ENCODE assay signal across 34 cellular contexts in genomic region chr15:42083605-42083908, GRCh38. TPM values are rescaled to one million over a fixed set of nuclear protein-coding genes. Genes with fewer than 3 reads are reported as not detected.
"Had no signal": no experiment of that assay in that cellular context is flagged by ENCODE, and none has a peak within 500 bp of the region (broad histone marks: within the 10 kb centered on the region; RNA-seq: fewer than 3 reads in every experiment).

No MANE protein-coding gene starts in this region.

- DNase-seq: activated CD4-positive, alpha-beta T cell treated with anti-CD3 and anti-CD28 coated beads for 48 hours; activated CD4-positive, alpha-beta T cell treated with anti-CD3 and anti-CD28 coated beads, Interleukin-2, amount 50 U/mL, for 48 hours; activated gamma-delta T cell treated with Interleukin-2 at 50 U/mL for 16 hours; activated naive CD8-positive, alpha-beta T cell treated with anti-CD3 and anti-CD28 coated beads, Interleukin-2, amount 50 U/mL, for 24 hours; central memory CD4-positive, alpha-beta T cell; esophagus squamous epithelium; foreskin melanocyte; heart right ventricle; left ventricle myocardium superior; midbrain; naive thymus-derived CD4-positive, alpha-beta T cell; retina; sigmoid colon; small intestine; stimulated activated CD4-positive, alpha-beta T cell treated with anti-CD3 and anti-CD28 coated beads, Interleukin-4, amount 100 ng/mL, for 24 hours; SW 1271; T-helper 9 cell had no signal

- H3K4me3 Mint-ChIP-seq: activated naive CD4-positive, alpha-beta T cell treated with anti-CD3 and anti-CD28 coated beads, Interleukin-2, amount 50 U/mL, for 24 hours; activated naive CD8-positive, alpha-beta T cell treated with anti-CD3 and anti-CD28 coated beads, Interleukin-2, amount 50 U/mL, for 24 hours; dendritic cell treated with granulocyte-macrophage colony-stimulating factor and Interleukin-4, amounts not matched to agents 40 ng/mL and 50 ng/mL, for 4 days; T-helper 1 cell treated with Interleukin-12 subunit alpha and Interleukin-12 subunit beta and Interleukin-4 antibody, amounts not matched to agents 30 μg/mL and 1 μg/mL, for 36 hours had no signal

- H3K27ac Mint-ChIP-seq: activated naive CD4-positive, alpha-beta T cell treated with anti-CD3 and anti-CD28 coated beads, Interleukin-2, amount 50 U/mL, for 24 hours; activated naive CD8-positive, alpha-beta T cell treated with anti-CD3 and anti-CD28 coated beads, Interleukin-2, amount 50 U/mL, for 24 hours; dendritic cell treated with granulocyte-macrophage colony-stimulating factor and Interleukin-4, amounts not matched to agents 40 ng/mL and 50 ng/mL, for 4 days; naive thymus-derived CD4-positive, alpha-beta T cell; T-helper 1 cell treated with Interleukin-12 subunit alpha and Interleukin-12 subunit beta and Interleukin-4 antibody, amounts not matched to agents 30 μg/mL and 1 μg/mL, for 36 hours had no signal

- H3K36me3 ChIP-seq: esophagus squamous epithelium, heart right ventricle, pancreas, prostate gland, sigmoid colon, suprapubic skin, tibial nerve had no signal

- H3K4me3 ChIP-seq: heart right ventricle, pancreas, prostate gland, sigmoid colon, suprapubic skin, tibial nerve had no signal

- FAIRE-seq: endometrium, islet of Langerhans, pancreas, small intestine, TTC549 had no signal

- H3K36me3 Mint-ChIP-seq: activated naive CD4-positive, alpha-beta T cell treated with anti-CD3 and anti-CD28 coated beads, Interleukin-2, amount 50 U/mL, for 24 hours; naive thymus-derived CD4-positive, alpha-beta T cell; stimulated activated effector memory CD8-positive, alpha-beta T cell treated with anti-CD3 and anti-CD28 coated beads, Interleukin-12 subunit alpha, Interleukin-12 subunit beta, amount 100 ng/mL, for 72 hours had no signal

- H3K27me3 ChIP-seq: pancreas had no signal

- H3K9me3 ChIP-seq: esophagus squamous epithelium, heart right ventricle, pancreas, prostate gland, sigmoid colon, suprapubic skin, tibial nerve had no signal

- ATAC-seq: heart right ventricle; naive thymus-derived CD4-positive, alpha-beta T cell had no signal

- H3K4me1 ChIP-seq: prostate gland had no signal

- H3K9me3 Mint-ChIP-seq: activated naive CD4-positive, alpha-beta T cell treated with anti-CD3 and anti-CD28 coated beads, Interleukin-2, amount 50 U/mL, for 24 hours; activated naive CD8-positive, alpha-beta T cell treated with anti-CD3 and anti-CD28 coated beads, Interleukin-2, amount 50 U/mL, for 24 hours; dendritic cell treated with granulocyte-macrophage colony-stimulating factor and Interleukin-4, amounts not matched to agents 40 ng/mL and 50 ng/mL, for 4 days; naive thymus-derived CD4-positive, alpha-beta T cell; stimulated activated effector memory CD8-positive, alpha-beta T cell treated with anti-CD3 and anti-CD28 coated beads, Interleukin-12 subunit alpha, Interleukin-12 subunit beta, amount 100 ng/mL, for 72 hours; T-helper 1 cell treated with Interleukin-12 subunit alpha and Interleukin-12 subunit beta and Interleukin-4 antibody, amounts not matched to agents 30 μg/mL and 1 μg/mL, for 36 hours had no signal

- H3K27ac ChIP-seq: heart right ventricle, pancreas, prostate gland, sigmoid colon, suprapubic skin, tibial nerve, VCaP had no signal

RNA-seq across cellular contexts. Expression of gene PLA2G4D, which starts 10.8 kb away (rescaled TPM):
- total RNA-seq: activated CD8-positive, alpha-beta memory T cell treated with anti-CD3 and anti-CD28 coated beads for 36 hours; glomerular endothelial cell; heart right ventricle; left ventricle myocardium superior; lung microvascular endothelial cell; naive thymus-derived CD4-positive, alpha-beta T cell; tibial nerve; urinary bladder had no signal
- polyA plus RNA-seq: heart right ventricle; naive thymus-derived CD4-positive, alpha-beta T cell; neural cell had no signal
